Comparison of ENCODE assay signal across 16 cellular contexts in genomic region chr17:80813318-80813717, GRCh38.
DNase-seq lines count a peak whose midpoint lies in the region.
"Had no signal": no experiment of that assay in that cellular context is flagged by ENCODE, and none has a peak within 500 bp of the region (broad histone marks: within the 10 kb centered on the region; RNA-seq: fewer than 3 reads in every experiment).

No MANE protein-coding gene starts in this region.

- DNase-seq in NCI-H2196 (lab: John Stamatoyannopoulos, UW; ENCODE audit: unreplicated experiment) (peak; percentile 40), NCI-H2196 treated with DMSO at 0.1 percent for 48 hours (lab: John Stamatoyannopoulos, UW; ENCODE audit: unreplicated experiment) (no peak), NCI-H2107 treated with DMSO at 0.1 percent for 48 hours (lab: John Stamatoyannopoulos, UW; ENCODE audit: unreplicated experiment) (peak; percentile 67), left kidney (ENCODE audit: low read depth, low spot score) (peak; percentile 12), medulla oblongata (ENCODE audit: extremely low spot score) (no peak)
- peak; percentile 4 for DNase-seq in activated CD8-positive, alpha-beta memory T cell treated with anti-CD3 and anti-CD28 coated beads, Interleukin-2, amount 50 U/mL, for 48 hours
- DNase-seq in activated CD8-positive, alpha-beta memory T cell treated with anti-CD3 and anti-CD28 coated beads for 24 hours: no peak
- no peak for DNase-seq in activated T-cell treated with anti-CD3 and anti-CD28 coated beads, Interleukin-2, amount 50 U/mL, for 48 hours
- DNase-seq: BE2C; CD8-positive, alpha-beta memory T cell; DMS79; KG1; NCI-H1436 treated with DMSO at 0.1 percent for 48 hours; NCI-H2081; NCI-H345; NCI-H69 had no signal

Comparison
In these comparisons a context has a peak if more than half of its experiments do, and no peak if none do; other contexts are left out.
1. DNase-seq: peak in NCI-H2196 (single experiment), activated CD8-positive, alpha-beta memory T cell treated with anti-CD3 and anti-CD28 coated beads, Interleukin-2, amount 50 U/mL, for 48 hours (single experiment), NCI-H2107 treated with DMSO at 0.1 percent for 48 hours (single experiment) and left kidney (single experiment); none in NCI-H2196 treated with DMSO at 0.1 percent for 48 hours (single experiment), activated CD8-positive, alpha-beta memory T cell treated with anti-CD3 and anti-CD28 coated beads for 24 hours (single experiment), activated T-cell treated with anti-CD3 and anti-CD28 coated beads, Interleukin-2, amount 50 U/mL, for 48 hours (0 of 2) and medulla oblongata (single experiment).